ENCODE assay signal across 8 cellular contexts in the genomic region with DNA sequence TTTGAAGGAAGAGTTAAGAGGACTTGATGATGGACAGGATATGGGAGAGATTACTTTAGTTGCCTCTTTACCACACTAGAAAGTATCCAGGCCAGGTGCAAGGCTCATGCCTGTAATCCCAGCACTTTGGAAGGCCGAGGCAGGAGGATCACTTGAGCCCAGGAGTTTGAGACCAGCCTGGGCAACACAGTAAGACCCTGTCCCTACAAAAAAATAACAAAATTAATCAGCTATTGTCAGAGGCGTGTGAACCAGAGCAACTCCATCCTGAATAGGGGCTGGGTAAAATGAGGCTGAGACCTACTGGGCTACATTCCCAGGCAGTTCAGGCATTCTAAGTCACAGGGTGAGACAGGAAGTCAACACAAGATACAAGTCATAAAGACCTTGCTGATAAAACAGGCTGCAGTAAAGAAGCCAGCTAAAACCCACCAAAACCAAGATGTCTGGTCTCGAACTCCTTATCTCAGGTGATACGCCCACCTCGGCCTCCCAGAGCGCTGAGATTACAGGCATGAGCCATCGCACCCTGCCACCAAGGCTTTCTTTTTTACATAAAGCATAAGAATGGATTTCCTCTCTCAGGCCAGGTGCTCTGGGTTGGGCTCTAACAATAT. TPM values are rescaled to one million over a fixed set of nuclear protein-coding genes. Genes with fewer than 3 reads are reported as not detected.
A peak's percentile ranks its signal among the peaks of the same experiment; 100 is the strongest.
DNase-seq lines count a peak whose midpoint lies in the region; ATAC-seq and TF ChIP-seq lines count a peak whose summit lies in the region.
"Not testable (repeated sequence)": the region's sequence is repeated elsewhere in the genome, so short reads cannot be mapped to it uniquely, and the experiment has no call there.

No MANE protein-coding gene starts in this region.

- not testable (repeated sequence) for TF ChIP-seq CTCF in Loucy (conservative IDR thresholded peaks at IDR 0.05; ENCODE audit: low read length); type B pancreatic cell (conservative IDR thresholded peaks at IDR 0.05)

- H3K9ac ChIP-seq in Loucy (ENCODE audit: low read depth, low read length, poor library complexity, severe bottlenecking): peak overlapping the region; percentile 2
- H3K9ac ChIP-seq in mesendoderm (ENCODE audit: low read length): not testable (repeated sequence)

- not testable (repeated sequence) for H3K36me3 ChIP-seq in CD8-positive, alpha-beta memory T cell (ENCODE audit: insufficient read depth, low read length); Loucy (ENCODE audit: insufficient read depth, low read length); mesendoderm (ENCODE audit: control insufficient read depth, insufficient read depth, low read length)

- H3K9me2 ChIP-seq in Loucy (replicated peaks; ENCODE audit: low read depth, low read length): not testable (repeated sequence)

- no CpG with 5 or more reads among the region's 7 CpGs for WGBS in mesendoderm (ENCODE audit: extremely low coverage, insufficient coverage, low lambda C conversion rate)

- not testable (repeated sequence) for H4K5ac ChIP-seq in mesendoderm (ENCODE audit: low read length)

- not testable (repeated sequence) for H2BK5ac ChIP-seq in mesendoderm (ENCODE audit: low read length)

- H4K20me1 ChIP-seq in Loucy (ENCODE audit: insufficient read depth, low read length, poor library complexity, severe bottlenecking): peaks cover 29% of the 10 kb centered on the region

- peak overlapping the region in 5 of 8 donors; percentile 17 to 52 (median 31) for H3K27ac Mint-ChIP-seq in CD8-positive, alpha-beta memory T cell
- H3K27ac Mint-ChIP-seq in activated CD4-positive, alpha-beta memory T cell treated with anti-CD3 and anti-CD28 coated beads for 36 hours: not testable (repeated sequence)
- peak overlapping the region; percentile 9 for H3K27ac Mint-ChIP-seq in central memory CD8-positive, alpha-beta T cell (ENCODE audit: low read depth)
- peak overlapping the region; percentile 78 for H3K27ac Mint-ChIP-seq in type B pancreatic cell

- not testable (repeated sequence) for H2AFZ ChIP-seq in Loucy (ENCODE audit: low read length)

- H3K27me3 Mint-ChIP-seq in CD8-positive, alpha-beta memory T cell; activated CD4-positive, alpha-beta memory T cell treated with anti-CD3 and anti-CD28 coated beads for 36 hours; central memory CD8-positive, alpha-beta T cell; type B pancreatic cell: not testable (repeated sequence)

- not testable (repeated sequence) for H2AK5ac ChIP-seq in mesendoderm (ENCODE audit: low read length)

- not testable (repeated sequence) for H2BK15ac ChIP-seq in mesendoderm (replicated peaks; ENCODE audit: low read depth)

- not testable (repeated sequence) for H4K8ac ChIP-seq in mesendoderm (ENCODE audit: low read depth, low read length)

- H3K9me3 Mint-ChIP-seq in CD8-positive, alpha-beta memory T cell; activated CD4-positive, alpha-beta memory T cell treated with anti-CD3 and anti-CD28 coated beads for 36 hours; central memory CD8-positive, alpha-beta T cell; type B pancreatic cell: not testable (repeated sequence)

- H3K23ac ChIP-seq in mesendoderm (ENCODE audit: low read length): not testable (repeated sequence)

- H3K27me3 ChIP-seq in CD8-positive, alpha-beta memory T cell (ENCODE audit: insufficient read depth, low read length, poor library complexity, severe bottlenecking); Loucy (ENCODE audit: insufficient read depth, low read length, poor library complexity, severe bottlenecking); mesendoderm (ENCODE audit: insufficient read depth, low read length, poor library complexity): not testable (repeated sequence)

- H3K4me3 ChIP-seq in CD8-positive, alpha-beta memory T cell (ENCODE audit: low read length); Loucy (ENCODE audit: low read length, poor library complexity, severe bottlenecking); mesendoderm (ENCODE audit: low read length): not testable (repeated sequence)

- H3K4me1 ChIP-seq in CD8-positive, alpha-beta memory T cell (ENCODE audit: insufficient read depth, low read length): peaks cover 22% of the 10 kb centered on the region
- H3K4me1 ChIP-seq in Loucy (ENCODE audit: insufficient read depth, low read length, poor library complexity, severe bottlenecking): peaks cover 30% of the 10 kb centered on the region
- not testable (repeated sequence) for H3K4me1 ChIP-seq in mesendoderm (ENCODE audit: control insufficient read depth, low read depth, low read length)

- intact Hi-C loops in activated CD4-positive, alpha-beta memory T cell treated with anti-CD3 and anti-CD28 coated beads for 36 hours (cut with micrococcal nuclease): not testable (repeated sequence)

- CTCF ChIA-PET in CD8-positive, alpha-beta memory T cell (lab: Charles Lee); activated CD4-positive, alpha-beta memory T cell treated with anti-CD3 and anti-CD28 coated beads for 36 hours (lab: Charles Lee): not testable (repeated sequence)

- peaks cover 87% of the 10 kb centered on the region for H3K79me2 ChIP-seq in Loucy (ENCODE audit: insufficient read depth, low read length)
- H3K79me2 ChIP-seq in mesendoderm (ENCODE audit: control insufficient read depth, insufficient read depth, low read length): not testable (repeated sequence)

- H3F3A ChIP-seq in Loucy (ENCODE audit: low read depth): not testable (repeated sequence)

- H2BK120ac ChIP-seq in mesendoderm (ENCODE audit: low read depth, low read length): not testable (repeated sequence)

- H3K36me3 Mint-ChIP-seq in CD8-positive, alpha-beta memory T cell; activated CD4-positive, alpha-beta memory T cell treated with anti-CD3 and anti-CD28 coated beads for 36 hours; central memory CD8-positive, alpha-beta T cell (ENCODE audit: insufficient read depth); type B pancreatic cell: not testable (repeated sequence)

- peak overlapping the region; percentile 17 for H3K4me2 ChIP-seq in Loucy (ENCODE audit: low read depth, low read length, poor library complexity, severe bottlenecking)
- not testable (repeated sequence) for H3K4me2 ChIP-seq in mesendoderm (ENCODE audit: low read length)

- not testable (repeated sequence) for H3K9me3 ChIP-seq in CD8-positive, alpha-beta memory T cell (ENCODE audit: low read length); Loucy (ENCODE audit: insufficient read depth, low read depth, low read length)

- DNase-seq in CD8-positive, alpha-beta memory T cell; central memory CD8-positive, alpha-beta T cell (ENCODE audit: low spot score in 2 of 2); type B pancreatic cell (ENCODE audit: extremely low spot score, unreplicated experiment): not testable (repeated sequence)
- peak; percentile 43 for DNase-seq in activated CD4-positive, alpha-beta memory T cell treated with anti-CD3 and anti-CD28 coated beads for 36 hours
- peak; percentile 9 for DNase-seq in activated naive CD4-positive, alpha-beta T cell treated with Interleukin-2 at 50 U/mL for 16 hours
- DNase-seq in mesendoderm: peak; percentile 56
- DNase-seq in stimulated activated CD4-positive, alpha-beta T cell treated with anti-CD3 and anti-CD28 coated beads, Interleukin-15, amount 100 ng/mL, for 24 hours: peak; percentile 40

- not testable (repeated sequence) for H3K79me1 ChIP-seq in mesendoderm (ENCODE audit: low read length)

- ATAC-seq in central memory CD8-positive, alpha-beta T cell (replicated peaks; ENCODE audit: extremely low read depth, poor library complexity, severe bottlenecking): not testable (repeated sequence)

- peaks cover 52 to 75% (median 60%) of the 10 kb centered on the region in 3 donors for H3K4me1 Mint-ChIP-seq in CD8-positive, alpha-beta memory T cell
- peaks cover 44% of the 10 kb centered on the region for H3K4me1 Mint-ChIP-seq in activated CD4-positive, alpha-beta memory T cell treated with anti-CD3 and anti-CD28 coated beads for 36 hours (ENCODE audit: low read depth)
- peaks cover 50% of the 10 kb centered on the region for H3K4me1 Mint-ChIP-seq in central memory CD8-positive, alpha-beta T cell
- peaks cover 32% of the 10 kb centered on the region for H3K4me1 Mint-ChIP-seq in type B pancreatic cell (ENCODE audit: unreplicated experiment)

- not testable (repeated sequence) for H3K4ac ChIP-seq in mesendoderm (ENCODE audit: low read depth, low read length)

- peak overlapping the region in 3 of 7 donors; percentile 3 to 77 (median 4) for H3K4me3 Mint-ChIP-seq in CD8-positive, alpha-beta memory T cell
- H3K4me3 Mint-ChIP-seq in activated CD4-positive, alpha-beta memory T cell treated with anti-CD3 and anti-CD28 coated beads for 36 hours; central memory CD8-positive, alpha-beta T cell: not testable (repeated sequence)
- H3K4me3 Mint-ChIP-seq in type B pancreatic cell: peak overlapping the region; percentile 17

- POLR2A ChIA-PET in CD8-positive, alpha-beta memory T cell (lab: Charles Lee): interaction anchor here (0.6 kb wide), 1 partner anchor 31 kb away, joined by 3 read pairs; no protein-coding TSS in a partner anchor
- POLR2A ChIA-PET in activated CD4-positive, alpha-beta memory T cell treated with anti-CD3 and anti-CD28 coated beads for 36 hours (lab: Charles Lee): not testable (repeated sequence)

- H3K27ac ChIP-seq in CD8-positive, alpha-beta memory T cell (ENCODE audit: low read depth, low read length); mesendoderm (ENCODE audit: low read depth, low read length): not testable (repeated sequence)

- not testable (repeated sequence) for H3K56ac ChIP-seq in mesendoderm (ENCODE audit: low read length)

- H3K18ac ChIP-seq in mesendoderm (ENCODE audit: low read length): not testable (repeated sequence)

RNA-seq across cellular contexts. Expression of a gene that starts 17.9 kb away (rescaled TPM):
- total RNA-seq in CD8-positive, alpha-beta memory T cell: 10 to 100 TPM; 64.9 to 65.5 TPM
- 65.8 TPM for polyA plus RNA-seq in CD8-positive, alpha-beta memory T cell
- total RNA-seq in activated CD4-positive, alpha-beta memory T cell treated with anti-CD3 and anti-CD28 coated beads for 36 hours: 10 to 100 TPM; 57.9 to 58.9 TPM
- 10.7 TPM for polyA plus RNA-seq in mesendoderm (2013, experiment 1 of 2)
- polyA plus RNA-seq in mesendoderm (2013, experiment 2 of 2): 10.7 TPM
- total RNA-seq in type B pancreatic cell (ENCODE audit: low replicate concordance): 119 and 120 TPM in 2 replicates

RNA-seq across cellular contexts. Expression of a gene that starts 18.1 kb away (rescaled TPM):
- total RNA-seq in CD8-positive, alpha-beta memory T cell: 10 to 100 TPM; 21.9 to 23.3 TPM
- 26.0 TPM for polyA plus RNA-seq in CD8-positive, alpha-beta memory T cell
- 10 to 100 TPM; 28.2 to 29.1 TPM for total RNA-seq in activated CD4-positive, alpha-beta memory T cell treated with anti-CD3 and anti-CD28 coated beads for 36 hours
- polyA plus RNA-seq in mesendoderm (2013, experiment 1 of 2): 16.3 TPM
- polyA plus RNA-seq in mesendoderm (2013, experiment 2 of 2): 16.0 TPM
- 19.0 and 20.4 TPM in 2 replicates for total RNA-seq in type B pancreatic cell (ENCODE audit: low replicate concordance)
